Comparison of ENCODE assay signal across 8 cellular contexts in genomic region chr11:48081151-48082010, GRCh38.
DNase-seq lines count a peak whose midpoint lies in the region; ATAC-seq and TF ChIP-seq lines count a peak whose summit lies in the region.

No MANE protein-coding gene starts in this region.

- peak overlapping the region; percentile 38 to 56 for H3K4me3 Mint-ChIP-seq in stimulated activated naive CD8-positive, alpha-beta T cell treated with anti-CD3 and anti-CD28 coated beads, Interleukin-15, amount 100 ng/mL, for 72 hours

- H3K27me3 Mint-ChIP-seq in stimulated activated naive CD8-positive, alpha-beta T cell treated with anti-CD3 and anti-CD28 coated beads, Interleukin-15, amount 100 ng/mL, for 72 hours = no peaks in the 10 kb centered on the region

- peak; percentile 24 for DNase-seq in stimulated activated CD4-positive, alpha-beta T cell treated with anti-CD3 and anti-CD28 coated beads, Interleukin-1b, Interleukin-23, amount 100 ng/mL, for 48 hours
- DNase-seq in stimulated activated CD4-positive, alpha-beta T cell treated with anti-CD3 and anti-CD28 coated beads, Interleukin-4, amount 100 ng/mL, for 1 hour = no peak
- peak; percentile 84 for DNase-seq in astrocyte of the cerebellum (ENCODE audit: low read depth)
- DNase-seq in kidney glomerular epithelial cell (lab: John Stamatoyannopoulos, UW) = peak; percentile 80
- DNase-seq in stimulated activated naive CD8-positive, alpha-beta T cell treated with anti-CD3 and anti-CD28 coated beads, Interleukin-15, amount 100 ng/mL, for 72 hours = peak in 1 of 2 donors; percentile 62
- DNase-seq in NCI-H748 (lab: John Stamatoyannopoulos, UW; ENCODE audit: unreplicated experiment) = no peak
- no peak for DNase-seq in NCI-H345 treated with DMSO at 0.1 percent for 48 hours (lab: John Stamatoyannopoulos, UW; ENCODE audit: unreplicated experiment)

- peaks cover 38% of the 10 kb centered on the region for H3K4me1 Mint-ChIP-seq in stimulated activated naive CD8-positive, alpha-beta T cell treated with anti-CD3 and anti-CD28 coated beads, Interleukin-15, amount 100 ng/mL, for 72 hours

- no peak for TF ChIP-seq CTCF in astrocyte of the cerebellum (IDR thresholded peaks at IDR 0.05; ENCODE audit: low read depth, low read length, missing control alignments)

- no peak overlapping the region for H3K4me3 ChIP-seq in astrocyte of the cerebellum (ENCODE audit: low read depth, low read length)

- peak overlapping the region; percentile 75 to 86 for H3K27ac Mint-ChIP-seq in stimulated activated naive CD8-positive, alpha-beta T cell treated with anti-CD3 and anti-CD28 coated beads, Interleukin-15, amount 100 ng/mL, for 72 hours

- in situ Hi-C loops in astrocyte of the cerebellum (cut with HindIII; ENCODE audit: low sequenced_read_pairs) = no loop called here

- ATAC-seq in stimulated activated naive CD8-positive, alpha-beta T cell treated with anti-CD3 and anti-CD28 coated beads, Interleukin-15, amount 100 ng/mL, for 72 hours = peak; percentile 97
- no peak for ATAC-seq in HG02938 (IDR thresholded peaks at IDR 0.05; ENCODE audit: unreplicated experiment)

- no peaks in the 10 kb centered on the region for H3K9me3 Mint-ChIP-seq in stimulated activated naive CD8-positive, alpha-beta T cell treated with anti-CD3 and anti-CD28 coated beads, Interleukin-15, amount 100 ng/mL, for 72 hours

Comparison
In these comparisons a context has a peak if more than half of its experiments do, and no peak if none do; other contexts are left out.
1. DNase-seq: peak in stimulated activated CD4-positive, alpha-beta T cell treated with anti-CD3 and anti-CD28 coated beads, Interleukin-1b, Interleukin-23, amount 100 ng/mL, for 48 hours (single experiment), astrocyte of the cerebellum (single experiment) and kidney glomerular epithelial cell (single experiment); none in stimulated activated CD4-positive, alpha-beta T cell treated with anti-CD3 and anti-CD28 coated beads, Interleukin-4, amount 100 ng/mL, for 1 hour (single experiment), NCI-H748 (single experiment) and NCI-H345 treated with DMSO at 0.1 percent for 48 hours (single experiment).